Comparison of ENCODE assay signal across 1 cellular context in the genomic region with DNA sequence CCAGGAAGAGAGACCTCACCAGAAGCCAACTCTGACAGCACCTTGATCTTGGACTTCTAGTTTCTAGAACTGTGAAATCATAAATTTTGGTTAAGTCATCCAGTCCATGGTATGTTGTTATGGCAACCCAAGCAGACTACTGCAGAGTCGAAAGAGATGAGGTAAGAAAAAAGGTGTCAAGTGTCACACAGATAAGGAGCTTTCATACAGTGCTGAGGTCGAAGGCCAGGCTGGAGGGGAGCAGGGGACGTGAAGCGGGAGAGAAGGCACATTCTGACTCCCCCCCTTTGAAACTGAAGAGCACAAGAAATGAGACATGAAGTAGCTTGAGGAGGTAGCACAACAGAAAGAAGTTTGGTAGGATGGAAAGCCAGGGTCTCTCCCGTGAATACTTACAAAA.
TF ChIP-seq lines count a peak whose summit lies in the region.

No MANE protein-coding gene starts in this region.

TF ChIP-seq in HEK293, 187 proteins besides CTCF, POLR2A, EP300 and RAD21 (continued from another document):
- TF ChIP-seq, protein P1, sequence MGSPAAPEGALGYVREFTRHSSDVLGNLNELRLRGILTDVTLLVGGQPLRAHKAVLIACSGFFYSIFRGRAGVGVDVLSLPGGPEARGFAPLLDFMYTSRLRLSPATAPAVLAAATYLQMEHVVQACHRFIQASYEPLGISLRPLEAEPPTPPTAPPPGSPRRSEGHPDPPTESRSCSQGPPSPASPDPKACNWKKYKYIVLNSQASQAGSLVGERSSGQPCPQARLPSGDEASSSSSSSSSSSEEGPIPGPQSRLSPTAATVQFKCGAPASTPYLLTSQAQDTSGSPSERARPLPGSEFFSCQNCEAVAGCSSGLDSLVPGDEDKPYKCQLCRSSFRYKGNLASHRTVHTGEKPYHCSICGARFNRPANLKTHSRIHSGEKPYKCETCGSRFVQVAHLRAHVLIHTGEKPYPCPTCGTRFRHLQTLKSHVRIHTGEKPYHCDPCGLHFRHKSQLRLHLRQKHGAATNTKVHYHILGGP (tag by site-specific recombination; IDR thresholded peaks at IDR 0.05): 0 out of 2 replicates have a peak, but pooled peaks have one; percentile 28
- TF ChIP-seq SETDB1 (IDR thresholded peaks at IDR 0.05; ENCODE audit: insufficient read length, low read length): peak; percentile 45
- TF ChIP-seq ATF2 (tag by site-specific recombination; IDR thresholded peaks at IDR 0.05; ENCODE audit: low read depth): peak; percentile 21; the same call in 1 of the 2 replicates
- peak; percentile 39; the same call in 1 of the 2 replicates for TF ChIP-seq ZNF394 (tag by site-specific recombination; IDR thresholded peaks at IDR 0.05; ENCODE audit: borderline replicate concordance)
- TF ChIP-seq, protein P2, sequence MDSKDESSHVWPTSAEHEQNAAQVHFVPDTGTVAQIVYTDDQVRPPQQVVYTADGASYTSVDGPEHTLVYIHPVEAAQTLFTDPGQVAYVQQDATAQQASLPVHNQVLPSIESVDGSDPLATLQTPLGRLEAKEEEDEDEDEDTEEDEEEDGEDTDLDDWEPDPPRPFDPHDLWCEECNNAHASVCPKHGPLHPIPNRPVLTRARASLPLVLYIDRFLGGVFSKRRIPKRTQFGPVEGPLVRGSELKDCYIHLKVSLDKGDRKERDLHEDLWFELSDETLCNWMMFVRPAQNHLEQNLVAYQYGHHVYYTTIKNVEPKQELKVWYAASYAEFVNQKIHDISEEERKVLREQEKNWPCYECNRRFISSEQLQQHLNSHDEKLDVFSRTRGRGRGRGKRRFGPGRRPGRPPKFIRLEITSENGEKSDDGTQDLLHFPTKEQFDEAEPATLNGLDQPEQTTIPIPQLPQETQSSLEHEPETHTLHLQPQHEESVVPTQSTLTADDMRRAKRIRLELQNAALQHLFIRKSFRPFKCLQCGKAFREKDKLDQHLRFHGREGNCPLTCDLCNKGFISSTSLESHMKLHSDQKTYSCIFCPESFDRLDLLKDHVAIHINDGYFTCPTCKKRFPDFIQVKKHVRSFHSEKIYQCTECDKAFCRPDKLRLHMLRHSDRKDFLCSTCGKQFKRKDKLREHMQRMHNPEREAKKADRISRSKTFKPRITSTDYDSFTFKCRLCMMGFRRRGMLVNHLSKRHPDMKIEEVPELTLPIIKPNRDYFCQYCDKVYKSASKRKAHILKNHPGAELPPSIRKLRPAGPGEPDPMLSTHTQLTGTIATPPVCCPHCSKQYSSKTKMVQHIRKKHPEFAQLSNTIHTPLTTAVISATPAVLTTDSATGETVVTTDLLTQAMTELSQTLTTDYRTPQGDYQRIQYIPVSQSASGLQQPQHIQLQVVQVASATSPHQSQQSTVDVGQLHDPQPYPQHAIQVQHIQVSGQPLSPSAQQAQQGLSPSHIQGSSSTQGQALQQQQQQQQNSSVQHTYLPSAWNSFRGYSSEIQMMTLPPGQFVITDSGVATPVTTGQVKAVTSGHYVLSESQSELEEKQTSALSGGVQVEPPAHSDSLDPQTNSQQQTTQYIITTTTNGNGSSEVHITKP (tag by site-specific recombination; IDR thresholded peaks at IDR 0.05): peak; percentile 55
- no peak for TF ChIP-seq ZNF76 (tag by site-specific recombination; IDR thresholded peaks at IDR 0.05; ENCODE audit: borderline replicate concordance, low read depth)
- TF ChIP-seq ZNF629 (tag by site-specific recombination; IDR thresholded peaks at IDR 0.05): peak; percentile 65; the same call in 1 of the 2 replicates
- peak; percentile 34; the same call in 1 of the 2 replicates for TF ChIP-seq OSR2 (tag by site-specific recombination; IDR thresholded peaks at IDR 0.05)
- TF ChIP-seq GLIS1 (tag by site-specific recombination; IDR thresholded peaks at IDR 0.05): peak; percentile 53
